In the genomic region with DNA sequence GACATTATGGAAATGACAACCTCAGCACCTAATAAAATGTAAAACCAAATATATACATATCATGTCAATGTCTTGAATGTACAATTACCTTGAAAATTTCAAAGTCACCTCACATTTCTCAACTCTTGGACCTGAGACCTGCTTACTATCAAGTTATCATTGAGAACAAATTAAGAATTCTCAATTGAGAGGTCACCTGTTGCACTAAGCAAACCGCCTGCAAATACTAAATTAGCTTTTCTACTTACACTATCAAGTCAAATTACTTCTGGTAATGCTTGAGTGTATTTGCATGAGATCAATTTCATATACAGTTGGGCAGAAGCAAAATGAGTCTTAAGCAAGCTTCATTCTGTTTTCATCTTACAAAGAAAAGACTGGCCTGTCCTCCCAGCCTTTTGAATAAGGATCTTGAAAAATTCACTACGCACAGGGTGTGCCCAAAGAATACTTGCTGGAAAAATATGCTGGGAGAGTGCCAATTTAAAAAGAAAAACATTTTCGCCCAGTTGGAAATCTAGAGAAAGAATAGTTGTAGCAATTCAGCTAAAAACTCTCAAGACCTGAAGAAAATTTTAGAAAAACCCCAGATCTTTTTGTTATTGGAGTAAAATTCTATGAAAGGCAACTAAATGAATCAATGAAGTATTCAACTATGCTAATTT, we compare ENCODE assay signal across 10 cellular contexts. TPM values are rescaled to one million over a fixed set of nuclear protein-coding genes. Genes with fewer than 3 reads are reported as not detected.
DNase-seq lines count a peak whose midpoint lies in the region.
"Had no signal": no experiment of that assay in that cellular context is flagged by ENCODE, and none has a peak within 500 bp of the region (broad histone marks: within the 10 kb centered on the region; RNA-seq: fewer than 3 reads in every experiment).

No MANE protein-coding gene starts in this region.

- H3K36me3 Mint-ChIP-seq in activated CD4-positive, alpha-beta memory T cell treated with anti-CD3 and anti-CD28 coated beads for 36 hours: peaks cover 4% of the 10 kb centered on the region
- H3K36me3 Mint-ChIP-seq in activated CD4-positive, alpha-beta memory T cell treated with anti-CD3 and anti-CD28 coated beads, Interleukin-2, amount 10 ng/mL, durations not matched to agents 7 days and 5 days (ENCODE audit: low read depth): peaks cover 23% of the 10 kb centered on the region
- peaks cover 0 to 4% (median 0%) of the 10 kb centered on the region in 3 donors for H3K36me3 Mint-ChIP-seq in immature natural killer cell

- no peaks in the 10 kb centered on the region for H3K36me3 ChIP-seq in subcutaneous abdominal adipose tissue (ENCODE audit: control insufficient read depth in 5 of 5, insufficient read depth in 5 of 5, low read length in 5 of 5)

- no peaks in the 10 kb centered on the region for H3K27me3 ChIP-seq in subcutaneous abdominal adipose tissue (ENCODE audit: control insufficient read depth in 5 of 5, insufficient read depth in 4 of 5, low read length in 5 of 5)

- H3K4me3 Mint-ChIP-seq in activated CD4-positive, alpha-beta memory T cell treated with anti-CD3 and anti-CD28 coated beads for 36 hours: no peak overlapping the region
- no peak overlapping the region for H3K4me3 Mint-ChIP-seq in activated CD4-positive, alpha-beta memory T cell treated with anti-CD3 and anti-CD28 coated beads, Interleukin-2, amount 10 ng/mL, durations not matched to agents 7 days and 5 days
- H3K4me3 Mint-ChIP-seq in immature natural killer cell: peak overlapping the region in 2 of 5 donors; percentile 0 to 62

- CTCF ChIA-PET in activated CD4-positive, alpha-beta memory T cell treated with anti-CD3 and anti-CD28 coated beads for 36 hours (lab: Charles Lee): interaction anchor here (0.9 to 5.8 kb wide), 9 partner anchors 12 to 113 kb away, joined by 3 to 50 read pairs (median 5); a partner anchor contains a TSS
- CTCF ChIA-PET in activated CD4-positive, alpha-beta memory T cell treated with anti-CD3 and anti-CD28 coated beads, Interleukin-2, amount 10 ng/mL, durations not matched to agents 7 days and 5 days (lab: Charles Lee): interaction anchor here (0.8 to 1.4 kb wide), 5 partner anchors 12 to 55 kb away, joined by 3 to 4 read pairs (median 3); a partner anchor contains a TSS

- H3K4me1 ChIP-seq in subcutaneous abdominal adipose tissue (ENCODE audit: control insufficient read depth in 5 of 5, insufficient read depth in 5 of 5, low read length in 5 of 5): peaks cover 3 to 78% (median 69%) of the 10 kb centered on the region in 5 donors

- no peak for DNase-seq in activated CD4-positive, alpha-beta memory T cell treated with anti-CD3 and anti-CD28 coated beads for 36 hours
- DNase-seq in activated CD4-positive, alpha-beta memory T cell treated with anti-CD3 and anti-CD28 coated beads, Interleukin-2, amount 10 ng/mL, durations not matched to agents 7 days and 5 days: no peak
- DNase-seq in amniotic stem cell (lab: John Stamatoyannopoulos, UW) (peak; percentile 64), immature natural killer cell (no peak), NCI-H446 treated with DMSO at 0.1 percent for 48 hours (lab: John Stamatoyannopoulos, UW) (no peak), AML-193 (lab: John Stamatoyannopoulos, UW) (no peak), NCI-H446 (lab: John Stamatoyannopoulos, UW) (no peak)
- DNase-seq: kidney glomerular epithelial cell, NCI-H1930 had no signal

- H3K9ac ChIP-seq in subcutaneous abdominal adipose tissue (ENCODE audit: low read length in 5 of 5): peak overlapping the region in 2 of 5 donors; percentile 17 to 36

- H3K27ac Mint-ChIP-seq in activated CD4-positive, alpha-beta memory T cell treated with anti-CD3 and anti-CD28 coated beads for 36 hours: peak overlapping the region; percentile 85
- no peak overlapping the region for H3K27ac Mint-ChIP-seq in activated CD4-positive, alpha-beta memory T cell treated with anti-CD3 and anti-CD28 coated beads, Interleukin-2, amount 10 ng/mL, durations not matched to agents 7 days and 5 days
- H3K27ac Mint-ChIP-seq in immature natural killer cell: peak overlapping the region in 5 of 6 donors; percentile 3 to 51 (median 38)

- H3K27me3 Mint-ChIP-seq in activated CD4-positive, alpha-beta memory T cell treated with anti-CD3 and anti-CD28 coated beads for 36 hours: no peaks in the 10 kb centered on the region
- H3K27me3 Mint-ChIP-seq in activated CD4-positive, alpha-beta memory T cell treated with anti-CD3 and anti-CD28 coated beads, Interleukin-2, amount 10 ng/mL, durations not matched to agents 7 days and 5 days: no peaks in the 10 kb centered on the region
- peaks cover 0 to 2% (median 2%) of the 10 kb centered on the region in 3 donors for H3K27me3 Mint-ChIP-seq in immature natural killer cell (ENCODE audit: low read depth in 3 of 3)

- intact Hi-C loops in activated CD4-positive, alpha-beta memory T cell treated with anti-CD3 and anti-CD28 coated beads for 36 hours (cut with micrococcal nuclease): loop anchor here (1.0 to 5.0 kb wide), 2 partner anchors 26 to 105 kb away; no protein-coding TSS in a partner anchor

- no peaks in the 10 kb centered on the region for H3K9me3 ChIP-seq in subcutaneous abdominal adipose tissue (ENCODE audit: control insufficient read depth in 5 of 5, low read length in 5 of 5)

- POLR2A ChIA-PET in activated CD4-positive, alpha-beta memory T cell treated with anti-CD3 and anti-CD28 coated beads for 36 hours (lab: Charles Lee): interaction anchor here (0.6 to 5.7 kb wide), 9 partner anchors 10 to 110 kb away, joined by 3 to 48 read pairs (median 3); a partner anchor contains a TSS
- POLR2A ChIA-PET in activated CD4-positive, alpha-beta memory T cell treated with anti-CD3 and anti-CD28 coated beads, Interleukin-2, amount 10 ng/mL, durations not matched to agents 7 days and 5 days (lab: Charles Lee): interaction anchor here (1.6 to 1.7 kb wide), 2 partner anchors 12 to 30 kb away, joined by 4 to 8 read pairs; no protein-coding TSS in a partner anchor

- H3K9me3 Mint-ChIP-seq in activated CD4-positive, alpha-beta memory T cell treated with anti-CD3 and anti-CD28 coated beads for 36 hours: no peaks in the 10 kb centered on the region
- H3K9me3 Mint-ChIP-seq in activated CD4-positive, alpha-beta memory T cell treated with anti-CD3 and anti-CD28 coated beads, Interleukin-2, amount 10 ng/mL, durations not matched to agents 7 days and 5 days: no peaks in the 10 kb centered on the region
- H3K9me3 Mint-ChIP-seq in immature natural killer cell: no peaks in the 10 kb centered on the region

- peaks cover 86% of the 10 kb centered on the region for H3K4me1 Mint-ChIP-seq in activated CD4-positive, alpha-beta memory T cell treated with anti-CD3 and anti-CD28 coated beads for 36 hours (ENCODE audit: low read depth)
- peaks cover 76% of the 10 kb centered on the region for H3K4me1 Mint-ChIP-seq in activated CD4-positive, alpha-beta memory T cell treated with anti-CD3 and anti-CD28 coated beads, Interleukin-2, amount 10 ng/mL, durations not matched to agents 7 days and 5 days
- peaks cover 89 to 93% of the 10 kb centered on the region in 2 donors for H3K4me1 Mint-ChIP-seq in immature natural killer cell

- H3K4me3 ChIP-seq in subcutaneous abdominal adipose tissue (ENCODE audit: low read depth in 1 of 5, low read length in 5 of 5): no peak overlapping the region

- H3K27ac ChIP-seq in subcutaneous abdominal adipose tissue (ENCODE audit: low read depth, low read length): peak overlapping the region; percentile 67

RNA-seq across cellular contexts. Expression of a gene that starts 35.7 kb away (rescaled TPM):
- 10 to 100 TPM; 57.3 to 63.8 TPM for total RNA-seq in activated CD4-positive, alpha-beta memory T cell treated with anti-CD3 and anti-CD28 coated beads for 36 hours
- 100 to 1,000 TPM in 1 of 2 experiments, 10 to 100 TPM in 1; 99.5 to 105 TPM for total RNA-seq in activated CD4-positive, alpha-beta memory T cell treated with anti-CD3 and anti-CD28 coated beads, Interleukin-2, amount 10 ng/mL, durations not matched to agents 7 days and 5 days
- 10 to 100 TPM in 1 of 3 donors, 1 to 10 TPM in 2; 3.3 to 21.9 (median 8.6) TPM for polyA plus RNA-seq in immature natural killer cell
